13 cellular contexts compared by ENCODE assay signal in the genomic region with DNA sequence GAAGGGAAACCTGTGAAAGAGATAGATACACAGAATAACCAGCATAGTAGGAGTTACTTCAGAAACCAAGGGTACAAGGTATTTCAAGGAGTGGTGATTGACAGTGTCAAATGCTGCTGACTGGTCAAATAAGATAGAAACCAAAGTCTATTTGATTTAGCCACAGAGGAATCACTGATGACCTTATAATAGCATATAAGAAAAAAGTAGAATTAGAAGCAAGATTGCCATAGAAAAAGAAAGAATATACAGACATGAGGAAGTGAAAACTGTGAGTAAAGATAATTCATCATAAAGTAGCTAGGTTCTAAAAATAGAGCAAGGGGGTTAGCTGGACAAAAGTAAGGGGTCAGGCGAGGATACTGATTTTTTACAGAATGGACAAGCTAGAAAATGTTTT. TPM values are rescaled to one million over a fixed set of nuclear protein-coding genes. Genes with fewer than 3 reads are reported as not detected.
A peak's percentile ranks its signal among the peaks of the same experiment; 100 is the strongest.
DNase-seq lines count a peak whose midpoint lies in the region; ATAC-seq and TF ChIP-seq lines count a peak whose summit lies in the region.
"Had no signal": no experiment of that assay in that cellular context is flagged by ENCODE, and none has a peak within 500 bp of the region (broad histone marks: within the 10 kb centered on the region; RNA-seq: fewer than 3 reads in every experiment).

No MANE protein-coding gene starts in this region.

- no peaks in the 10 kb centered on the region for H3K27me3 Mint-ChIP-seq in activated T-cell treated with anti-CD3 and anti-CD28 coated beads, Interleukin-2, amount 50 U/mL, for 72 hours (ENCODE audit: low read depth)
- no peaks in the 10 kb centered on the region for H3K27me3 Mint-ChIP-seq in GM23338 (ENCODE audit: insufficient read depth, low read depth, poor library complexity)

- no peak for DNase-seq in activated T-cell treated with anti-CD3 and anti-CD28 coated beads, Interleukin-2, amount 50 U/mL, for 72 hours
- no peak for DNase-seq in activated T-cell treated with anti-CD3 and anti-CD28 coated beads, Interleukin-2, amount 50 U/mL, for 48 hours
- peak; percentile 46 for DNase-seq in Karpas-422
- no peak for DNase-seq in GM03348 (ENCODE audit: low spot score)
- no peak for DNase-seq in GM23338 (ENCODE audit: low spot score)
- DNase-seq in stimulated activated CD4-positive, alpha-beta T cell treated with anti-CD3 and anti-CD28 coated beads, Interleukin-2, amount 100 ng/mL, for 24 hours, result no peak
- DNase-seq: amygdala; GM23248; NCI-H2227 treated with DMSO at 0.1 percent for 48 hours; stimulated activated naive CD4-positive, alpha-beta T cell; SW 1271 had no signal

- H3K4me3 ChIP-seq in Karpas-422 (ENCODE audit: low read length), result no peak overlapping the region
- peak overlapping the region in 2 of 3 donors; percentile 57 to 61 for H3K4me3 ChIP-seq in skeletal muscle tissue (ENCODE audit: low read length in 3 of 3)
- no peak overlapping the region for H3K4me3 ChIP-seq in GM23338
- H3K4me3 ChIP-seq: GM23248 had no signal

- H3K27me3 ChIP-seq in Karpas-422 (ENCODE audit: low read length), result no peaks in the 10 kb centered on the region
- H3K27me3 ChIP-seq in skeletal muscle tissue (ENCODE audit: control insufficient read depth in 3 of 3, insufficient read depth in 3 of 3, low read length in 3 of 3), result no peaks in the 10 kb centered on the region
- no peaks in the 10 kb centered on the region for H3K27me3 ChIP-seq in GM23338 (ENCODE audit: insufficient read depth)

- H3K9me3 ChIP-seq in Karpas-422 (ENCODE audit: low read length) (no peaks in the 10 kb centered on the region), skeletal muscle tissue (ENCODE audit: control insufficient read depth in 3 of 3, low read length in 3 of 3) (no peaks in the 10 kb centered on the region)

- H3K9me2 ChIP-seq in Karpas-422 (replicated peaks; ENCODE audit: insufficient read depth, low read length) (no peaks in the 10 kb centered on the region), GM23338 (ENCODE audit: insufficient read depth) (no peaks in the 10 kb centered on the region)

- no peak for TF ChIP-seq CTCF in GM23338 (conservative IDR thresholded peaks at IDR 0.05; ENCODE audit: low read depth in 2 of 2)

- H3K9ac ChIP-seq in Karpas-422 (ENCODE audit: low read length) (peak overlapping the region; percentile 27; the same call in 1 of the 2 replicates), skeletal muscle tissue (ENCODE audit: low read depth in 1 of 3, low read length in 3 of 3) (peak overlapping the region; percentile 1 to 72 (median 46))
- H3K9ac ChIP-seq: GM23248 had no signal

- H2AFZ ChIP-seq in Karpas-422 (ENCODE audit: low read length), result no peak overlapping the region
- H2AFZ ChIP-seq in GM23338, result no peak overlapping the region
- H2AFZ ChIP-seq: GM23248 had no signal

- no peak for ATAC-seq in activated T-cell treated with anti-CD3 and anti-CD28 coated beads, Interleukin-2, amount 50 U/mL, for 72 hours (replicated peaks in 1 of 2)
- ATAC-seq in HG02610 (IDR thresholded peaks at IDR 0.05; ENCODE audit: unreplicated experiment) (peak; percentile 50), GM23338 (no peak)

- H3K27ac Mint-ChIP-seq in activated T-cell treated with anti-CD3 and anti-CD28 coated beads, Interleukin-2, amount 50 U/mL, for 72 hours, result peak overlapping the region; percentile 58
- H3K27ac Mint-ChIP-seq in GM23338, result no peak overlapping the region

- H3K36me3 ChIP-seq in Karpas-422 (ENCODE audit: insufficient read depth, low read length) (no peaks in the 10 kb centered on the region), skeletal muscle tissue (ENCODE audit: control insufficient read depth in 3 of 3, insufficient read depth in 3 of 3, low read length in 3 of 3) (no peaks in the 10 kb centered on the region), GM23338 (ENCODE audit: insufficient read depth) (no peaks in the 10 kb centered on the region)

- peaks cover 9 to 11% of the 10 kb centered on the region in 2 donors for H3K9me3 Mint-ChIP-seq in activated T-cell treated with anti-CD3 and anti-CD28 coated beads, Interleukin-2, amount 50 U/mL, for 72 hours
- H3K9me3 Mint-ChIP-seq in GM23338, result peaks cover 12% of the 10 kb centered on the region

- H4K20me1 ChIP-seq in Karpas-422 (ENCODE audit: insufficient read depth, low read depth, low read length) (no peaks in the 10 kb centered on the region), GM23338 (replicated peaks; ENCODE audit: insufficient read depth) (peaks cover 3% of the 10 kb centered on the region; the same call in 1 of the 2 replicates)

- H3K4me2 ChIP-seq in Karpas-422 (ENCODE audit: low read depth, low read length, poor library complexity, severe bottlenecking) (peak overlapping the region; percentile 60), GM23338 (no peak overlapping the region)

- no peak overlapping the region for H3K4me3 Mint-ChIP-seq in activated T-cell treated with anti-CD3 and anti-CD28 coated beads, Interleukin-2, amount 50 U/mL, for 72 hours
- no peak overlapping the region for H3K4me3 Mint-ChIP-seq in GM23338

- peaks cover 33% of the 10 kb centered on the region for H3K4me1 ChIP-seq in Karpas-422 (ENCODE audit: low read length)
- H3K4me1 ChIP-seq in skeletal muscle tissue (ENCODE audit: control insufficient read depth in 3 of 3, insufficient read depth in 3 of 3, low read length in 3 of 3), result peaks cover 7 to 10% (median 9%) of the 10 kb centered on the region in 3 donors
- H3K4me1 ChIP-seq in GM23338 (ENCODE audit: insufficient read depth), result peaks cover 30% of the 10 kb centered on the region

- peak overlapping the region; percentile 81 for H3K27ac ChIP-seq in Karpas-422 (ENCODE audit: low read length)
- peak overlapping the region; percentile 3 for H3K27ac ChIP-seq in skeletal muscle tissue (ENCODE audit: low read depth, low read length)
- H3K27ac ChIP-seq in GM23338 (ENCODE audit: low read depth), result no peak overlapping the region
- H3K27ac ChIP-seq: GM23248 had no signal

- peaks cover 5% of the 10 kb centered on the region; the same call in 1 of the 2 replicates for H3F3A ChIP-seq in GM23338 (replicated peaks; ENCODE audit: low read depth)

- peaks cover 99% of the 10 kb centered on the region for H3K79me2 ChIP-seq in Karpas-422 (ENCODE audit: low read length)
- H3K79me2 ChIP-seq in GM23338 (replicated peaks; ENCODE audit: insufficient read depth), result peaks cover 91% of the 10 kb centered on the region

- H3K36me3 Mint-ChIP-seq in activated T-cell treated with anti-CD3 and anti-CD28 coated beads, Interleukin-2, amount 50 U/mL, for 72 hours (ENCODE audit: insufficient read depth in 2 of 2), result peaks cover 18 to 19% of the 10 kb centered on the region in 2 donors
- peaks cover 24% of the 10 kb centered on the region for H3K36me3 Mint-ChIP-seq in GM23338 (ENCODE audit: low read depth)

- peaks cover 45% of the 10 kb centered on the region for H3K4me1 Mint-ChIP-seq in activated T-cell treated with anti-CD3 and anti-CD28 coated beads, Interleukin-2, amount 50 U/mL, for 72 hours (ENCODE audit: low read depth)
- peaks cover 40% of the 10 kb centered on the region for H3K4me1 Mint-ChIP-seq in GM23338

TF ChIP-seq in GM23338, 12 proteins besides CTCF, POLR2A, EP300 and RAD21 (continues in another document):
- no peak for TF ChIP-seq ZNF114 (CRISPR knock-in tag; IDR thresholded peaks at IDR 0.05)

RNA-seq across cellular contexts. Expression of gene ZBTB44, which starts 14.2 kb away (rescaled TPM):
- 10 to 100 TPM; 47.8 to 50.5 TPM for total RNA-seq in activated T-cell treated with anti-CD3 and anti-CD28 coated beads, Interleukin-2, amount 50 U/mL, for 72 hours
- 36.7 and 62.8 TPM in 2 replicates for total RNA-seq in Karpas-422 (2014; rRNA removed; shearing (Covaris generic); ENCODE audit: low replicate concordance)
- 111 TPM for total RNA-seq in skeletal muscle tissue
- total RNA-seq in GM23338 (2014; rRNA removed; shearing (Covaris generic)), result 102 and 104 TPM in 2 replicates
- polyA plus RNA-seq in GM23338 (2016; fragmentation: Nextera tagmentation; extraction: Ambion mirVana), result 57.9 and 61.2 TPM in 2 replicates

Comparison
In these comparisons a context has a peak if more than half of its experiments do, and no peak if none do; other contexts are left out.
1. H3K4me3 ChIP-seq: peak in skeletal muscle tissue (2 of 3); none in Karpas-422 (single experiment) and GM23338 (single experiment).